In the genomic region with DNA sequence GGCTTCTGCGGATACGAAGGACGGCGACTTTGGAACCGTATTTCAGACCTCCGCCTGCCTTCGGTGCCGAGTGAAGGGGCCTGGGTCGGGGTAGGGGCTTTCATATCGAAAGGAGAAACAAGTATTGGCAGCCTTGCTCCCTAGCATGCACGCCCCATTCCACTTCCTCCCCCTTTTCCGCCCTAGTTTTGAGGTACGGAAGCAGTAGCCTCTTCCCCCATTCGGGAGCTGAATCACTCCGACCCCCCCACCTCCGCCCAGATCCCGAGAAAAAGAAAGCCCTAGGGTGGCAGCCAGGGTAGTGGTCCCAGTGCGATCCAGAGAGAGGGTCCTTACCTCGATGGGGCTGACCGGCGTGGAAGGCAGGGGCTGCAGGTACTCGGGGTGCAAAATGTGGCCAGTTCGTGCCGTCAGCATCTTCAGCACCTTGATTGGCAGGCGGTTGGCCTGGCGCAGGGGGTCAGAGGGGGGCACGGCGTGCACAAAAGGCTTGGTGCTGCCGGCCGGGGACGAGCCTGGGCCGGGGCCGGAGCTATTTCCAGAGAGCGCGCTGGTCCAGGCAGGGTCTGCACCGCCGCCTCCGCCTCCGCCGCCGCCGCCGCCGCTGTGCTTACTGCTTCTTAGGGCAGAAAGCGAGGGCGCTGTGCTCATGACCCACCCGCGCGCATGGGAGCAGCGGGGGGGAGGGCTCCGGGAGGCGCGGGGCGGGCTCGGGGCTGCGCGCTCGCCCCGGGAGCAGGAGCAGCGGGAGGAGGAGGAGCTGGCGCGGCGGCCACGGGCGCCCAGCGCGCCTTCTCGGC, we compare ENCODE assay signal across 8 cellular contexts. TPM values are rescaled to one million over a fixed set of nuclear protein-coding genes. Genes with fewer than 3 reads are reported as not detected.
A peak's percentile ranks its signal among the peaks of the same experiment; 100 is the strongest.
DNase-seq lines count a peak whose midpoint lies in the region; ATAC-seq, FAIRE-seq and TF ChIP-seq lines count a peak whose summit lies in the region.

No MANE protein-coding gene starts in this region.

- TF ChIP-seq CTCF in A549 (IDR thresholded peaks at IDR 0.05) (no peak), RWPE2 (IDR thresholded peaks at IDR 0.05; ENCODE audit: poor library complexity, severe bottlenecking) (no peak), mesothelial cell of epicardium (IDR thresholded peaks at IDR 0.05; ENCODE audit: unreplicated experiment) (peak; percentile 0), upper lobe of left lung (IDR thresholded peaks at IDR 0.05) (no peak)

- peak; percentile 19 to 22 for ATAC-seq in A549
- ATAC-seq in HG02981 (IDR thresholded peaks at IDR 0.05; ENCODE audit: unreplicated experiment) = peak; percentile 29
- ATAC-seq in RWPE2 (ENCODE audit: low read depth) = peak; percentile 1
- peak in 1 of 2 donors; percentile 18 for ATAC-seq in upper lobe of left lung (ENCODE audit: low FRiP score in 2 of 2)

- no peaks in the 10 kb centered on the region for H3K9me3 Mint-ChIP-seq in mesothelial cell of epicardium

- DNase-seq in A549 (ENCODE audit: low read depth in 1 of 2, low spot score in 1 of 2) (peak; percentile 29 to 64), GM03348 (ENCODE audit: low spot score) (peak; percentile 86), RWPE2 (ENCODE audit: low spot score) (no peak), mesothelial cell of epicardium (ENCODE audit: low spot score in 2 of 2, unreplicated experiment in 2 of 2) (peak in 1 of 2 experiments; percentile 47), upper lobe of left lung (peak; percentile 68 to 93), foreskin melanocyte (no peak)

- H3K4me2 ChIP-seq in A549 = peak overlapping the region; percentile 98

- peaks cover 11% of the 10 kb centered on the region for H3K4me1 ChIP-seq in A549
- no peaks in the 10 kb centered on the region for H3K4me1 ChIP-seq in RWPE2 (ENCODE audit: insufficient read depth, poor library complexity, severe bottlenecking)
- peaks cover 11% of the 10 kb centered on the region for H3K4me1 ChIP-seq in ectodermal cell (ENCODE audit: control insufficient read depth, insufficient read depth, low read length)
- peaks cover 18 to 50% (median 29%) of the 10 kb centered on the region in 4 donors for H3K4me1 ChIP-seq in upper lobe of left lung

- H3K4me3 ChIP-seq in A549 (peak overlapping the region; percentile 92), RWPE2 (ENCODE audit: severe bottlenecking) (peak overlapping the region; percentile 62), ectodermal cell (ENCODE audit: insufficient read depth, low read depth, low read length) (peak overlapping the region; percentile 91), upper lobe of left lung (peak overlapping the region; percentile 78 to 94 (median 86))

- H3K27me3 Mint-ChIP-seq in mesothelial cell of epicardium (ENCODE audit: low read depth) = no peaks in the 10 kb centered on the region

- peaks cover 6% of the 10 kb centered on the region for H3K36me3 Mint-ChIP-seq in mesothelial cell of epicardium

- 1% methylated on average over 28 of the region's 68 CpGs for WGBS in A549 (ENCODE audit: missing lambda C conversion rate)
- 1% methylated on average over 68 of the region's 68 CpGs for WGBS in ectodermal cell, 2 experiments
- WGBS in upper lobe of left lung, 2 donors = 1 to 3% methylated on average over 28 to 54 of the region's 68 CpGs

- peak overlapping the region; percentile 80 for H3K4me3 Mint-ChIP-seq in mesothelial cell of epicardium

- no peak for FAIRE-seq in A549 (lab: Jason Lieb, UNC)

- TF ChIP-seq EP300 in A549 (IDR thresholded peaks at IDR 0.05) = no peak
- no peak for TF ChIP-seq EP300 in upper lobe of left lung (IDR thresholded peaks at IDR 0.05)

- H3K36me3 ChIP-seq in RWPE2 (ENCODE audit: low read depth) (peaks cover 19% of the 10 kb centered on the region), ectodermal cell (ENCODE audit: control insufficient read depth, insufficient read depth, low read length) (peaks cover 13% of the 10 kb centered on the region), upper lobe of left lung (peaks cover 0 to 14% (median 6%) of the 10 kb centered on the region in 4 donors)

- H3K27ac Mint-ChIP-seq in mesothelial cell of epicardium = peak overlapping the region; percentile 94

- TF ChIP-seq RAD21 in A549 (conservative IDR thresholded peaks at IDR 0.05 in 1 of 2, IDR thresholded peaks at IDR 0.05 in 1 of 2) = no peak

- no peaks in the 10 kb centered on the region for H3K9me3 ChIP-seq in A549
- H3K9me3 ChIP-seq in RWPE2 (ENCODE audit: severe bottlenecking) = no peaks in the 10 kb centered on the region
- H3K9me3 ChIP-seq in ectodermal cell (ENCODE audit: control insufficient read depth, low read length) = no peaks in the 10 kb centered on the region
- no peaks in the 10 kb centered on the region for H3K9me3 ChIP-seq in upper lobe of left lung

- CTCF ChIA-PET in A549 (lab: Yijun Ruan, JAX) = interaction anchor here (0.6 to 5.7 kb wide), 18 partner anchors 13 to 1710 kb away, joined by 3 to 83 read pairs (median 4); no protein-coding TSS in a partner anchor

- H3K4me1 Mint-ChIP-seq in mesothelial cell of epicardium = peaks cover 24% of the 10 kb centered on the region

- TF ChIP-seq POLR2A in A549 (IDR thresholded peaks at IDR 0.05; ENCODE audit: low read length) (no peak), upper lobe of left lung (IDR thresholded peaks at IDR 0.05) (peak in 1 of 4 donors; percentile 12)

- H3K27ac ChIP-seq in A549 (peak overlapping the region; percentile 94 to 98), RWPE2 (ENCODE audit: poor library complexity, severe bottlenecking) (peak overlapping the region; percentile 85), ectodermal cell (ENCODE audit: insufficient read depth, low read depth, low read length, poor library complexity, severe bottlenecking) (peak overlapping the region; percentile 90), upper lobe of left lung (peak overlapping the region; percentile 98)

- H3K27me3 ChIP-seq in RWPE2 (ENCODE audit: insufficient read depth, poor library complexity, severe bottlenecking) (no peaks in the 10 kb centered on the region), ectodermal cell (ENCODE audit: control insufficient read depth, insufficient read depth, low read length, poor library complexity, severe bottlenecking) (peaks cover 83% of the 10 kb centered on the region), upper lobe of left lung (peaks cover 0 to 19% (median 5%) of the 10 kb centered on the region in 4 donors)

- POLR2A ChIA-PET in A549 (lab: Yijun Ruan, JAX) = interaction anchor here (0.6 to 2.4 kb wide), 23 partner anchors 13 to 903 kb away, joined by 3 to 34 read pairs (median 5); a partner anchor contains a TSS

TF ChIP-seq in A549, 52 proteins besides CTCF, POLR2A, EP300 and RAD21:
- TF ChIP-seq HOXB13 (CRISPR knock-in tag; IDR thresholded peaks at IDR 0.05; ENCODE audit: low read depth) = no peak
- TF ChIP-seq RNF2 (IDR thresholded peaks at IDR 0.05; ENCODE audit: borderline replicate concordance, low read depth) = 0 out of 2 replicates have a peak, but pooled peaks have one; percentile 27
- TF ChIP-seq FOSL2 (IDR thresholded peaks at IDR 0.05) = no peak
- no peak for TF ChIP-seq FOSL2 (CRISPR knock-in tag; IDR thresholded peaks at IDR 0.05)
- TF ChIP-seq, protein P1, sequence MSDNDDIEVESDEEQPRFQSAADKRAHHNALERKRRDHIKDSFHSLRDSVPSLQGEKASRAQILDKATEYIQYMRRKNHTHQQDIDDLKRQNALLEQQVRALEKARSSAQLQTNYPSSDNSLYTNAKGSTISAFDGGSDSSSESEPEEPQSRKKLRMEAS (IDR thresholded peaks at IDR 0.05) = peak; percentile 21
- TF ChIP-seq CBX2 (IDR thresholded peaks at IDR 0.05; ENCODE audit: borderline replicate concordance, low read depth) = no peak
- TF ChIP-seq, protein P2, sequence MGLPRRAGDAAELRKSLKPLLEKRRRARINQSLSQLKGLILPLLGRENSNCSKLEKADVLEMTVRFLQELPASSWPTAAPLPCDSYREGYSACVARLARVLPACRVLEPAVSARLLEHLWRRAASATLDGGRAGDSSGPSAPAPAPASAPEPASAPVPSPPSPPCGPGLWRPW (IDR thresholded peaks at IDR 0.05) = no peak
- no peak for TF ChIP-seq FOSB (CRISPR knock-in tag; IDR thresholded peaks at IDR 0.05)
- TF ChIP-seq NFE2L2 (conservative IDR thresholded peaks at IDR 0.05; ENCODE audit: low read length) = no peak
- TF ChIP-seq NR3C1 (IDR thresholded peaks at IDR 0.05) = no peak

RNA-seq across cellular contexts. Expression of a gene that starts 0.6 kb away (rescaled TPM):
- polyA plus RNA-seq in A549 (2011; rRNA removed) (0.54 and 0.71 TPM in 2 replicates), A549 (2017; fragmentation: RNase III; extraction: RNeasy Plus Mini Kit Qiagen cat#74134 plus additional on column Dnase treatment) (9.5 to 13.1 TPM (median 12.8 TPM) in 3 replicates)
- 1.6 and 2.3 TPM in 2 replicates for polyA plus RNA-seq in A549 (2012; cell fraction: cytosol; rRNA removed)
- polyA plus RNA-seq in A549 (2012; cell fraction: nucleus; rRNA removed) = 5.2 and 8.3 TPM in 2 replicates
- polyA minus RNA-seq in A549 (2011; rRNA and poly(A)+ RNA removed) = 0.33 and 0.49 TPM in 2 replicates
- 42.5 TPM for polyA plus RNA-seq in ectodermal cell (2013, experiment 1 of 4)
- 48.6 TPM for polyA plus RNA-seq in ectodermal cell (2013, experiment 2 of 4)
- 60.3 TPM for polyA plus RNA-seq in ectodermal cell (2013, experiment 3 of 4)
- polyA plus RNA-seq in ectodermal cell (2013, experiment 4 of 4) = 64.8 TPM
- total RNA-seq in mesothelial cell of epicardium (58.0 to 59.9 TPM (median 58.3 TPM) in 3 replicates), upper lobe of left lung (10 to 100 TPM; 15.0 to 44.6 (median 23.5) TPM)

RNA-seq across cellular contexts. Expression of a gene that starts 30.5 kb away (rescaled TPM):
- polyA plus RNA-seq in A549 (2011; rRNA removed) (5.2 and 5.6 TPM in 2 replicates), A549 (2017; fragmentation: RNase III; extraction: RNeasy Plus Mini Kit Qiagen cat#74134 plus additional on column Dnase treatment) (4.1 to 5.1 TPM (median 4.6 TPM) in 3 replicates)
- 0.73 and 1.4 TPM in 2 replicates for polyA plus RNA-seq in A549 (2012; cell fraction: cytosol; rRNA removed)
- polyA plus RNA-seq in A549 (2012; cell fraction: nucleus; rRNA removed) = 0.89 and 1.5 TPM in 2 replicates
- 8.2 and 14.0 TPM in 2 replicates for polyA minus RNA-seq in A549 (2011; rRNA and poly(A)+ RNA removed)
- 0.28 TPM for polyA plus RNA-seq in ectodermal cell (2013, experiment 1 of 4)
- polyA plus RNA-seq in ectodermal cell (2013, experiment 2 of 4) = 1.3 TPM
- polyA plus RNA-seq in ectodermal cell (2013, experiment 3 of 4) = 1.3 TPM
- 0.65 TPM for polyA plus RNA-seq in ectodermal cell (2013, experiment 4 of 4)
- total RNA-seq in mesothelial cell of epicardium (2.0 to 3.3 TPM (median 2.7 TPM) in 3 replicates), upper lobe of left lung (100 to 1,000 TPM in 1 of 6 donors, 10 to 100 TPM in 5; 12.8 to 185 (median 18.1) TPM)

Comparison
In these comparisons a context has a peak if more than half of its experiments do, and no peak if none do; other contexts are left out.
1. DNase-seq: peak in A549 (2 of 2), GM03348 (single experiment) and upper lobe of left lung (2 of 2); none in RWPE2 (single experiment) and foreskin melanocyte (single experiment).
2. Peak in every context shown above with its lines, with median percentiles within 50 percentile points of each other: H3K27ac ChIP-seq and H3K4me3 ChIP-seq.